ENCODE assay signal across 8 cellular contexts in genomic region chr19:14419038-14419813, GRCh38. TPM values are rescaled to one million over a fixed set of nuclear protein-coding genes. Genes with fewer than 3 reads are reported as not detected.
DNase-seq lines count a peak whose midpoint lies in the region; ATAC-seq and TF ChIP-seq lines count a peak whose summit lies in the region.

DDX39A (minus strand) TSS chr19:14419341; CDS start chr19:14413220, 6,121 bp downstream.

- ATAC-seq in GM19438 (IDR thresholded peaks at IDR 0.05; ENCODE audit: low read depth, unreplicated experiment) = peak; percentile 83
- ATAC-seq in HG03575 (IDR thresholded peaks at IDR 0.05; ENCODE audit: extremely low read depth, insufficient number of reproducible peaks, low FRiP score, unreplicated experiment) = peak; percentile 67
- peak; percentile 96 to 99 (median 98) for ATAC-seq in right lobe of liver

- H3K27me3 ChIP-seq in duodenal mucosa (ENCODE audit: control insufficient read depth in 1 of 2, insufficient read depth in 2 of 2, low read length in 2 of 2) (no peaks in the 10 kb centered on the region), right lobe of liver (no peaks in the 10 kb centered on the region)

- H3K9me3 ChIP-seq in duodenal mucosa (ENCODE audit: control insufficient read depth in 1 of 2, low read length in 2 of 2) (no peaks in the 10 kb centered on the region), right lobe of liver (no peaks in the 10 kb centered on the region)

- H3K4me1 Mint-ChIP-seq in activated CD4-positive, alpha-beta memory T cell treated with anti-CD3 and anti-CD28 coated beads for 36 hours (ENCODE audit: low read depth) = peaks cover 29% of the 10 kb centered on the region

- intact Hi-C loops in activated CD4-positive, alpha-beta memory T cell treated with anti-CD3 and anti-CD28 coated beads for 36 hours (cut with micrococcal nuclease) = loop anchor here (1.0 to 5.0 kb wide), 5 partner anchors 16 to 282 kb away; partner anchors contain the start of gene ASF1B
- intact Hi-C loops in right lobe of liver (cut with DNase I) = no loop called here

- H3K27ac ChIP-seq in duodenal mucosa (ENCODE audit: low read depth, low read length) = peak within 1 kb of the TSS; percentile 89
- peak within 1 kb of the TSS; percentile 75 to 78 (median 76) for H3K27ac ChIP-seq in right lobe of liver

- TF ChIP-seq POLR2A in right lobe of liver (IDR thresholded peaks at IDR 0.05) = peak; percentile 67

- under 1% methylated on average over 34 of the region's 67 CpGs for WGBS in right lobe of liver (ENCODE audit: insufficient coverage, low coverage, low lambda C conversion rate, missing lambda C conversion rate)

- TF ChIP-seq CTCF in right lobe of liver (IDR thresholded peaks at IDR 0.05) = no peak

- CTCF ChIA-PET in activated CD4-positive, alpha-beta memory T cell treated with anti-CD3 and anti-CD28 coated beads for 36 hours (lab: Charles Lee) = interaction anchor here (0.6 to 2.0 kb wide), 6 partner anchors 13 to 283 kb away, joined by 3 to 18 read pairs (median 4); partner anchors contain the start of genes ASF1B and PKN1

- H3K4me1 ChIP-seq in duodenal mucosa (ENCODE audit: control insufficient read depth in 1 of 2, insufficient read depth in 2 of 2, low read length in 2 of 2) (peaks cover 16 to 17% of the 10 kb centered on the region in 2 donors), right lobe of liver (peaks cover 0 to 21% (median 3%) of the 10 kb centered on the region in 4 donors)

- H3K27me3 Mint-ChIP-seq in activated CD4-positive, alpha-beta memory T cell treated with anti-CD3 and anti-CD28 coated beads for 36 hours = peaks cover 2% of the 10 kb centered on the region

- peak within 1 kb of the TSS; percentile 67 to 87 for H3K9ac ChIP-seq in duodenal mucosa (ENCODE audit: low read depth in 1 of 2, low read length in 2 of 2)

- H3K27ac Mint-ChIP-seq in activated CD4-positive, alpha-beta memory T cell treated with anti-CD3 and anti-CD28 coated beads for 36 hours = peak within 1 kb of the TSS; percentile 96

- POLR2A ChIA-PET in activated CD4-positive, alpha-beta memory T cell treated with anti-CD3 and anti-CD28 coated beads for 36 hours (lab: Charles Lee) = interaction anchor here (0.7 to 2.1 kb wide), 5 partner anchors 9 to 508 kb away, joined by 3 to 5 read pairs (median 3); no protein-coding TSS in a partner anchor

- H3K4me3 Mint-ChIP-seq in activated CD4-positive, alpha-beta memory T cell treated with anti-CD3 and anti-CD28 coated beads for 36 hours = peak within 1 kb of the TSS; percentile 95

- H3K9me3 Mint-ChIP-seq in activated CD4-positive, alpha-beta memory T cell treated with anti-CD3 and anti-CD28 coated beads for 36 hours = no peaks in the 10 kb centered on the region

- H3K4me3 ChIP-seq in duodenal mucosa (ENCODE audit: low read depth in 1 of 2, low read length in 2 of 2) (peak within 1 kb of the TSS; percentile 84 to 92), right lobe of liver (peak within 1 kb of the TSS; percentile 82 to 96 (median 93))

- peaks cover 38% of the 10 kb centered on the region for H3K36me3 Mint-ChIP-seq in activated CD4-positive, alpha-beta memory T cell treated with anti-CD3 and anti-CD28 coated beads for 36 hours

- DNase-seq in CD1c-positive myeloid dendritic cell (ENCODE audit: extremely low spot score) (peak; percentile 99), NCI-H82 treated with DMSO at 0.1 percent for 48 hours (lab: John Stamatoyannopoulos, UW; ENCODE audit: unreplicated experiment) (peak; percentile 100), right lobe of liver (peak; percentile 96 to 98 (median 98))
- peak; percentile 99 for DNase-seq in activated CD4-positive, alpha-beta memory T cell treated with anti-CD3 and anti-CD28 coated beads for 36 hours
- peak; percentile 90 to 98 for DNase-seq in stimulated activated CD4-positive, alpha-beta T cell treated with anti-CD3 and anti-CD28 coated beads, Interleukin-4, amount 100 ng/mL, for 4 hours

- H3K36me3 ChIP-seq in duodenal mucosa (ENCODE audit: control insufficient read depth in 1 of 2, insufficient read depth in 2 of 2, low read length in 2 of 2) (no peaks in the 10 kb centered on the region), right lobe of liver (no peaks in the 10 kb centered on the region)

RNA-seq across cellular contexts. Expression of gene DDX39A, which starts in this region (rescaled TPM):
- total RNA-seq in activated CD4-positive, alpha-beta memory T cell treated with anti-CD3 and anti-CD28 coated beads for 36 hours = 100 to 1,000 TPM; 200 to 204 TPM
- 10 to 100 TPM; 12.9 to 34.5 (median 24.6) TPM for total RNA-seq in right lobe of liver

Comparison
In these comparisons a context has a peak if more than half of its experiments do, and no peak if none do; other contexts are left out.
1. Peak in every context shown above with its lines: DNase-seq, ATAC-seq, H3K4me3 ChIP-seq and H3K27ac ChIP-seq.
2. RNA of gene DDX39A (total RNA-seq): 200 to 204 TPM in activated CD4-positive, alpha-beta memory T cell treated with anti-CD3 and anti-CD28 coated beads for 36 hours; 12.9 to 34.5 TPM in right lobe of liver; every median in the first group is over 4 times any median in the second.